Comparison of ENCODE assay signal across 18 cellular contexts in the genomic region with DNA sequence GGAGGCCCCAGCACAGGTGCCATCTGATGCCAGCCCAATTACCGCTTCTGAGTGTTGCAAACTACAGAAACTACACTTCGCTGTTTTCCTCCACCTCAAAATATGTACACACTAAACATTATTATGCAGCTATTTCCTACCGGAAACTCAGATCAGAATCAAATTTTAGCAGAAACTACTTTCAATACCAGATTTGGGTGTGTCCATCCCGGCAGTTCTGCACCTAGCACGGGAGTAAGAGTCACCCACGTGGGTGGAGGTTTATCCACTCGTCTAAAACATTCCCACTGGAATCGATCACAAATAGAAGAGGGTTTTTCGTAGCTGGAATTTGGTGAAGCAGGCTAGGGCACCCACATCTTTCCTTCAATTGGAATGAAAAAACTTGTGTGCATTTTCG.
"Had no signal": no experiment of that assay in that cellular context is flagged by ENCODE, and none has a peak within 500 bp of the region (broad histone marks: within the 10 kb centered on the region; RNA-seq: fewer than 3 reads in every experiment).

No MANE protein-coding gene starts in this region.

- H3K36me3 ChIP-seq: brain microvascular endothelial cell, gastroesophageal sphincter, heart right ventricle, left lung, right lobe of liver, upper lobe of left lung had no signal

- H3K4me1 Mint-ChIP-seq: T-cell had no signal

- H3K36me3 Mint-ChIP-seq: T-cell had no signal

- H3K9me3 Mint-ChIP-seq: nephron progenitor cell; stimulated activated naive CD8-positive, alpha-beta T cell treated with anti-CD3 and anti-CD28 coated beads, Interleukin-15, Interleukin-2, amounts not matched to agents 100 ng/mL and 50 ng/mL, for 24 hours; T-cell had no signal

- H3K27ac ChIP-seq: brain microvascular endothelial cell, gastroesophageal sphincter, heart right ventricle, left lung, right lobe of liver, upper lobe of left lung had no signal

- H3K4me2 ChIP-seq: smooth muscle cell had no signal

- H3K4me3 ChIP-seq: gastroesophageal sphincter, heart right ventricle, left lung, right lobe of liver, smooth muscle cell, upper lobe of left lung had no signal

- H3K9me3 ChIP-seq: gastroesophageal sphincter, heart right ventricle, left lung, right lobe of liver, upper lobe of left lung had no signal

- H3K4me1 ChIP-seq: gastroesophageal sphincter, heart right ventricle, left lung, right lobe of liver, upper lobe of left lung had no signal

- H3K4me3 Mint-ChIP-seq: nephron progenitor cell; stimulated activated naive CD8-positive, alpha-beta T cell treated with anti-CD3 and anti-CD28 coated beads, Interleukin-15, Interleukin-2, amounts not matched to agents 100 ng/mL and 50 ng/mL, for 24 hours; T-cell had no signal

- H3K27ac Mint-ChIP-seq: stimulated activated naive CD8-positive, alpha-beta T cell treated with anti-CD3 and anti-CD28 coated beads, Interleukin-15, Interleukin-2, amounts not matched to agents 100 ng/mL and 50 ng/mL, for 24 hours; T-cell had no signal

- ATAC-seq: activated CD4-positive, CD25-positive, alpha-beta regulatory T cell treated with anti-CD3 and anti-CD28 coated beads, Interleukin-2, amount 50 U/mL, for 24 hours; gastroesophageal sphincter; heart right ventricle; left lung; right lobe of liver; T-cell had no signal

- DNase-seq: activated naive CD4-positive, alpha-beta T cell; anterior cingulate cortex; brain microvascular endothelial cell; cerebellar nuclear complex; effector CD8-positive, alpha-beta T cell; heart right ventricle; kidney; left lung; mesenchymal stem cell; nephron progenitor cell; right lobe of liver; T-cell; T-helper 9 cell had no signal

- H3K27me3 ChIP-seq: brain microvascular endothelial cell, gastroesophageal sphincter, left lung, right lobe of liver, upper lobe of left lung had no signal
